Comparison of ENCODE assay signal across 21 cellular contexts in the genomic region with DNA sequence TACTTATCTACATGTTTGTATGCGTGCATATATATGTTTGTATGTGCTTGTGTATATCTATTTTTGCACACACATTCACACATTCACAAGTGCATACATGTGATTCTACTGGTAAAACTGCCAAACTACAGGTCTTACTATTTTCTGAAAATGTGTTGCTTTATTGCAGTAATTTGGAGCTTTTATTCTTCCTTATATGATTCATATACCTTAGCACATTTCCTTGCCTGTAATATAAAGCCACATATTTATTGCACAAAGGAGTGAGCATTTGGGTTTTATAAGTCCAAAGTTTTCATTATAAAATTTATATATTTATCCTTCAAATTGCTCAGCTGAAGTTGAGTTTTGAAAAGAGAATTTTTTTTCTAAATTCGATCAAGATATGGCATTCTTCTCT.
"Had no signal": no experiment of that assay in that cellular context is flagged by ENCODE, and none has a peak within 500 bp of the region (broad histone marks: within the 10 kb centered on the region; RNA-seq: fewer than 3 reads in every experiment).

No MANE protein-coding gene starts in this region.

- H3K9me3 ChIP-seq: esophagus muscularis mucosa, gastroesophageal sphincter, left lung, lower lobe of right lung had no signal

- H3K4me2 ChIP-seq: hepatocyte had no signal

- DNase-seq: dermis blood vessel endothelial cell; dorsolateral prefrontal cortex; effector CD4-positive, alpha-beta T cell; effector memory CD4-positive, alpha-beta T cell; foreskin keratinocyte; heart left ventricle; hypothalamus; immature natural killer cell; islet precursor cell; kidney; kidney glomerular epithelial cell; left lung; left ventricle myocardium superior; lower lobe of right lung; mesenchymal stem cell had no signal

- H3K79me2 ChIP-seq: hepatocyte had no signal

- H3K27me3 ChIP-seq: dorsolateral prefrontal cortex, esophagus muscularis mucosa, foreskin keratinocyte, gastroesophageal sphincter, heart left ventricle, hepatocyte, left lung had no signal

- H3K4me3 ChIP-seq: coronary artery, dorsolateral prefrontal cortex, esophagus muscularis mucosa, gastroesophageal sphincter, heart left ventricle, hepatocyte, left lung, lower lobe of right lung had no signal

- FAIRE-seq: endothelial cell of umbilical vein, frontal cortex, kidney had no signal

- H3K27ac ChIP-seq: coronary artery, dorsolateral prefrontal cortex, esophagus muscularis mucosa, foreskin keratinocyte, gastroesophageal sphincter, heart left ventricle, hepatocyte, left lung, lower lobe of right lung had no signal

- H3K4me1 ChIP-seq: esophagus muscularis mucosa, foreskin keratinocyte, gastroesophageal sphincter, heart left ventricle, left lung, lower lobe of right lung had no signal

- H2AFZ ChIP-seq: hepatocyte had no signal

- H3K36me3 ChIP-seq: esophagus muscularis mucosa, gastroesophageal sphincter, heart left ventricle, left lung, lower lobe of right lung had no signal

- ATAC-seq: foreskin keratinocyte, gastroesophageal sphincter, heart left ventricle, left lung, left ventricle myocardium superior, lower lobe of right lung had no signal
